ENCODE assay signal across 8 cellular contexts in the genomic region with DNA sequence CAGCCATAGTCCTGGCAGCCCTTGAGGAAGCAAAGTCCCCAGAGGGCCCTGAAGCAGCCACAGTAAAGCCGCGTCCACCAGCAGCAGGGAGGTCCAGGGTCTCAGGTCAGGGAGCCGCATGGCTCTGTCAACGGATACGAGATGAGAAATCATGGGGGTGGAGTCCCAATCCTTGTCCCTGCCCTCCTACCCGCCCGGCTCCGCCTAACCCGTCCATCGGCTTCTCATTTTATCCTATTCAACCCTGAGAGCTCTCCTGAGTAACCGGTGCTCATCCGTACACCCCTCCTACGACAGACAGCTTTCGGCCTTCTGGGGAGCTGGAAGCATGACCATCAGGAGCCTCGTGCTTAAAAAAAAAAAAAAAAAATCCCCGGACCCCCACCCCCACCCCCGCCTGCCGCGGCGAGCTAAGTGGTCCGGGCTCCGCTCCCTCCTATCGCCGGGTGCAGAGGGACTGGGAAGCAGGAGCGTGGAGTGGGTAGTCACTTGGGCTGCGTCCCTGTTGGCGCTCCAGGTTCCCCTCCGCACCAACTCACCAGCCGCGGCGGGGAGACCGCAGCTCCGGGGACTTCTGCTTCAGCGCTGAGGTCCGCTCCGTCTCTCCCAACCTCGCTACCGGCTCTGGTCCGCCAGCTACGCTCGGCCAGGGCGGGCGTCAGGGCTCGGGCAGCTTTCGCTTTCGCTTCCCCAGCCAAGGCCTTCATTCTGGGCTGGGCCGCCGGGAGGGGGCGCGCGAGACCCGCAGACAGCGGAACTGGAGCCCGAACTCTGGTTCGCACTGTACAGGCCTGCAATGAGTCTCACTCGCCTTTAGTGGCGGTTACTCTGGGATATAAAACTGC. TPM values are rescaled to one million over a fixed set of nuclear protein-coding genes. Genes with fewer than 3 reads are reported as not detected.
DNase-seq lines count a peak whose midpoint lies in the region; ATAC-seq and TF ChIP-seq lines count a peak whose summit lies in the region.

TSS of gene TAP2 (minus strand) at position 626 of the 845 bp plus-strand sequence. CDS start at position 120, 506 bp downstream.

- TF ChIP-seq CTCF in AG10803 (conservative IDR thresholded peaks at IDR 0.05; ENCODE audit: low read length) = peak; percentile 75
- TF ChIP-seq CTCF in activated B cell treated with CpG ODN at 0.5 μM for 24 hours (IDR thresholded peaks at IDR 0.05) = peak; percentile 23
- peak; percentile 98 for TF ChIP-seq CTCF in cardiac fibroblast (IDR thresholded peaks at IDR 0.05; ENCODE audit: low read depth, low read length)

- CTCF ChIA-PET in activated B cell treated with CpG ODN at 0.5 μM for 24 hours (lab: Charles Lee) = interaction anchor here (0.6 to 9.7 kb wide), 45 partner anchors 11 to 710 kb away, joined by 3 to 218 read pairs (median 5); partner anchors contain the start of genes ATF6B, HLA-DMA, HLA-DMB and HLA-DOB

- peak within 1 kb of the TSS; percentile 92 for H3K4me3 Mint-ChIP-seq in activated B cell treated with CpG ODN at 0.5 μM for 24 hours

- intact Hi-C loops in activated B cell treated with CpG ODN at 0.5 μM for 24 hours (cut with micrococcal nuclease) = loop anchor here (1.0 kb wide), 6 partner anchors 13 to 135 kb away; partner anchors contain the start of gene PSMB9

- peak within 1 kb of the TSS; percentile 100 for H3K27ac Mint-ChIP-seq in activated B cell treated with CpG ODN at 0.5 μM for 24 hours

- TF ChIP-seq POLR2A in GM18951 (IDR thresholded peaks at IDR 0.05; ENCODE audit: extremely low read depth, insufficient read depth, insufficient read length) = peak; percentile 82

- ATAC-seq in HG03196 (IDR thresholded peaks at IDR 0.05; ENCODE audit: unreplicated experiment) (peak; percentile 77), activated B cell treated with CpG ODN at 0.5 μM for 24 hours (ENCODE audit: low read depth) (peak; percentile 82)

- in situ Hi-C loops in GM18951 (cut with MboI; ENCODE audit: low sequenced_read_pairs, unreplicated experiment) = no loop called here

- DNase-seq in AG10803 (ENCODE audit: low read depth) = peak; percentile 89
- DNase-seq in NCI-H2227 treated with DMSO at 0.1 percent for 48 hours (lab: John Stamatoyannopoulos, UW) = peak; percentile 90
- DNase-seq in activated B cell treated with CpG ODN at 0.5 μM for 24 hours = peak; percentile 98
- DNase-seq in cardiac fibroblast (ENCODE audit: low read depth in 2 of 2) = peak; percentile 93 to 94
- DNase-seq in iris pigment epithelial cell (ENCODE audit: low read depth) = peak; percentile 92
- DNase-seq in stimulated activated CD4-positive, alpha-beta T cell treated with anti-CD3 and anti-CD28 coated beads, Interleukin-12 subunit alpha, Interleukin-12 subunit beta, amount 100 ng/mL, for 24 hours (ENCODE audit: low read depth in 2 of 2) = peak; percentile 95 to 97

- H3K9me3 Mint-ChIP-seq in activated B cell treated with CpG ODN at 0.5 μM for 24 hours = no peaks in the 10 kb centered on the region

- POLR2A ChIA-PET in activated B cell treated with CpG ODN at 0.5 μM for 24 hours (lab: Charles Lee) = interaction anchor here (0.6 to 11.9 kb wide), 69 partner anchors 9 to 1275 kb away, joined by 3 to 904 read pairs (median 5); partner anchors contain the start of genes BRD2, HLA-DMA, HLA-DMB and HLA-DOA

- H3K27me3 Mint-ChIP-seq in activated B cell treated with CpG ODN at 0.5 μM for 24 hours = no peaks in the 10 kb centered on the region

- peaks cover 91% of the 10 kb centered on the region for H3K4me1 Mint-ChIP-seq in activated B cell treated with CpG ODN at 0.5 μM for 24 hours

- peaks cover 80% of the 10 kb centered on the region for H3K36me3 Mint-ChIP-seq in activated B cell treated with CpG ODN at 0.5 μM for 24 hours (ENCODE audit: low read depth)

- H3K4me3 ChIP-seq in AG10803 (ENCODE audit: low read length) (peak within 1 kb of the TSS; percentile 94), cardiac fibroblast (replicated peaks in 1 of 2; ENCODE audit: low read depth in 2 of 2, low read length in 2 of 2) (peak within 1 kb of the TSS; percentile 80 to 91)

RNA-seq across cellular contexts. Expression of gene TAP2, which starts in this region (rescaled TPM):
- total RNA-seq in activated B cell treated with CpG ODN at 0.5 μM for 24 hours = 141 and 172 TPM in 2 replicates

Comparison
In these comparisons a context has a peak if more than half of its experiments do, and no peak if none do; other contexts are left out.
1. Peak in every context shown above with its lines: DNase-seq, ATAC-seq and H3K4me3 ChIP-seq.
2. CTCF ChIP-seq: peak in every context shown above with its lines; median percentile 98 in cardiac fibroblast; 75 in AG10803; 23 in activated B cell treated with CpG ODN at 0.5 μM for 24 hours.